1 cellular context compared by ENCODE assay signal in the genomic region with DNA sequence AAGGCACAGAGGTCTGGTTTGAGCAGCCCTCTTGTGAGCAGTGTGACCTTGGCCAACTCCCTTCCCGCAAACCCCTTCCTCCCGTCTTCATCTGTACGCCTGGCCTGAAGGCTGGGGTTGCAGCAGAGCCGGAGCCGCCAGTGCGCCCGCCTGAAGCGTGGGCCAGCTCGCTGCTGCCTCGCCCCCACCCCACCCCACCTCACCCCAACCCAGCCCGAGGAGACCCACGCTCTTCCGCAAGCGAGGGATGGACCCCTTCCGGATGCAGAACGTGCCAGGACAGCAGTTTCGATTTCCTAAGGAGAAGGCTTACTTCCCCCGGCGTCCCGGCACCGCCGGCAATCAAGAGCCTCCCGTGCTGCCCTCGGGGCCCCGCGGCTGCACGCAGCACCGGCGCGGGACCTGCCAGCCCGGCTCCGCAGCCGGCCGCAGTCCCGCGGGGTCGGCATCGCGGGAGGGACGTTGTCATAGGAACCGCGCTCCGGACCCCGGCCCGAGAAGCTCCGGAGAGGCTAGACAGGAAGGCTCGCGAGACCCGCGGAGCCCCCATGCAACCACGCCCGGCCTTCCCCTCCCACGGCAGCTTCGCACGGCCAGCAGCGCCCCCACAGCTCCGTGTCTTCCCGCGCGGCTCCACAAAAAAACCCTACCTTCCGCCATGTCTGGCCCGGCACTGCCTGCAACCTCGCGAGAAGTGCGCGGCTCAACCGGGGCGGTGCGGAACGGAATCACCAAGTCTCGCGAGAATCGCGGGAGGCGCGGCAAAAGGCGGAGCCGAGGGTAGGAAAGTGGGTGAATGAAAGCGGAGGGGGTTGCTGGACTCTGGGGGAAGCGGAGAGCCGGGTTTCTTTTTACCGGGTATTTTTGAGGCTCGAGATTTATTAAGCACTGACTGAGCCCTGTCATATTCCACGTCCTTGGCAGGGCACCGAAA.
A peak's percentile ranks its signal among the peaks of the same experiment; 100 is the strongest.
TF ChIP-seq lines count a peak whose summit lies in the region.

A gene with protein sequence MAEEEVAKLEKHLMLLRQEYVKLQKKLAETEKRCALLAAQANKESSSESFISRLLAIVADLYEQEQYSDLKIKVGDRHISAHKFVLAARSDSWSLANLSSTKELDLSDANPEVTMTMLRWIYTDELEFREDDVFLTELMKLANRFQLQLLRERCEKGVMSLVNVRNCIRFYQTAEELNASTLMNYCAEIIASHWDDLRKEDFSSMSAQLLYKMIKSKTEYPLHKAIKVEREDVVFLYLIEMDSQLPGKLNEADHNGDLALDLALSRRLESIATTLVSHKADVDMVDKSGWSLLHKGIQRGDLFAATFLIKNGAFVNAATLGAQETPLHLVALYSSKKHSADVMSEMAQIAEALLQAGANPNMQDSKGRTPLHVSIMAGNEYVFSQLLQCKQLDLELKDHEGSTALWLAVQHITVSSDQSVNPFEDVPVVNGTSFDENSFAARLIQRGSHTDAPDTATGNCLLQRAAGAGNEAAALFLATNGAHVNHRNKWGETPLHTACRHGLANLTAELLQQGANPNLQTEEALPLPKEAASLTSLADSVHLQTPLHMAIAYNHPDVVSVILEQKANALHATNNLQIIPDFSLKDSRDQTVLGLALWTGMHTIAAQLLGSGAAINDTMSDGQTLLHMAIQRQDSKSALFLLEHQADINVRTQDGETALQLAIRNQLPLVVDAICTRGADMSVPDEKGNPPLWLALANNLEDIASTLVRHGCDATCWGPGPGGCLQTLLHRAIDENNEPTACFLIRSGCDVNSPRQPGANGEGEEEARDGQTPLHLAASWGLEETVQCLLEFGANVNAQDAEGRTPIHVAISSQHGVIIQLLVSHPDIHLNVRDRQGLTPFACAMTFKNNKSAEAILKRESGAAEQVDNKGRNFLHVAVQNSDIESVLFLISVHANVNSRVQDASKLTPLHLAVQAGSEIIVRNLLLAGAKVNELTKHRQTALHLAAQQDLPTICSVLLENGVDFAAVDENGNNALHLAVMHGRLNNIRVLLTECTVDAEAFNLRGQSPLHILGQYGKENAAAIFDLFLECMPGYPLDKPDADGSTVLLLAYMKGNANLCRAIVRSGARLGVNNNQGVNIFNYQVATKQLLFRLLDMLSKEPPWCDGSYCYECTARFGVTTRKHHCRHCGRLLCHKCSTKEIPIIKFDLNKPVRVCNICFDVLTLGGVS (minus strand): TSS at position 698 of the 934 bp plus-strand sequence. CDS start 38 bp downstream, at position 660.

TF ChIP-seq in HepG2, 621 proteins besides CTCF, POLR2A, EP300 and RAD21 (continued from another document and continues in another):
- TF ChIP-seq, protein P1, sequence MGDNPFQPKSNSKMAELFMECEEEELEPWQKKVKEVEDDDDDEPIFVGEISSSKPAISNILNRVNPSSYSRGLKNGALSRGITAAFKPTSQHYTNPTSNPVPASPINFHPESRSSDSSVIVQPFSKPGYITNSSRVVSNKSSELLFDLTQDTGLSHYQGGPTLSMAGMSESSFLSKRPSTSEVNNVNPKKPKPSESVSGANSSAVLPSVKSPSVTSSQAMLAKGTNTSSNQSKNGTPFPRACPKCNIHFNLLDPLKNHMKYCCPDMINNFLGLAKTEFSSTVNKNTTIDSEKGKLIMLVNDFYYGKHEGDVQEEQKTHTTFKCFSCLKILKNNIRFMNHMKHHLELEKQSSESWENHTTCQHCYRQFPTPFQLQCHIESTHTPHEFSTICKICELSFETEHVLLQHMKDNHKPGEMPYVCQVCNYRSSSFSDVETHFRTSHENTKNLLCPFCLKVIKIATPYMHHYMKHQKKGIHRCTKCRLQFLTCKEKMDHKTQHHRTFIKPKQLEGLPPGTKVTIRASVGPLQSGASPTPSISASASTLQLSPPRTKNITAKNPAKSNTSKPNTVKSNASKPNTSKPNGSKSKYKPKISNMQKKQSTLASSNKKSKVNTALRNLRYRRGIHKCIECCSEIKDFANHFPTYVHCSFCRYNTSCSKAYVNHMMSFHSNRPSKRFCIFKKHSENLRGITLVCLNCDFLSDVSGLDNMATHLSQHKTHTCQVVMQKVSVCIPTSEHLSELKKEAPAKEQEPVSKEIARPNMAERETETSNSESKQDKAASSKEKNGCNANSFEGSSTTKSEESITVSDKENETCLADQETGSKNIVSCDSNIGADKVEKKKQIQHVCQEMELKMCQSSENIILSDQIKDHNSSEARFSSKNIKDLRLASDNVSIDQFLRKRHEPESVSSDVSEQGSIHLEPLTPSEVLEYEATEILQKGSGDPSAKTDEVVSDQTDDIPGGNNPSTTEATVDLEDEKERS (CRISPR knock-in tag; IDR thresholded peaks at IDR 0.05) = peak; percentile 35; the same call in 1 of the 2 replicates
- no peak for TF ChIP-seq MEIS2 (CRISPR knock-in tag; IDR thresholded peaks at IDR 0.05)
- peak; percentile 72; the same call in 1 of the 2 replicates for TF ChIP-seq BORCS8-MEF2B (CRISPR knock-in tag; IDR thresholded peaks at IDR 0.05)
- TF ChIP-seq, protein P2, sequence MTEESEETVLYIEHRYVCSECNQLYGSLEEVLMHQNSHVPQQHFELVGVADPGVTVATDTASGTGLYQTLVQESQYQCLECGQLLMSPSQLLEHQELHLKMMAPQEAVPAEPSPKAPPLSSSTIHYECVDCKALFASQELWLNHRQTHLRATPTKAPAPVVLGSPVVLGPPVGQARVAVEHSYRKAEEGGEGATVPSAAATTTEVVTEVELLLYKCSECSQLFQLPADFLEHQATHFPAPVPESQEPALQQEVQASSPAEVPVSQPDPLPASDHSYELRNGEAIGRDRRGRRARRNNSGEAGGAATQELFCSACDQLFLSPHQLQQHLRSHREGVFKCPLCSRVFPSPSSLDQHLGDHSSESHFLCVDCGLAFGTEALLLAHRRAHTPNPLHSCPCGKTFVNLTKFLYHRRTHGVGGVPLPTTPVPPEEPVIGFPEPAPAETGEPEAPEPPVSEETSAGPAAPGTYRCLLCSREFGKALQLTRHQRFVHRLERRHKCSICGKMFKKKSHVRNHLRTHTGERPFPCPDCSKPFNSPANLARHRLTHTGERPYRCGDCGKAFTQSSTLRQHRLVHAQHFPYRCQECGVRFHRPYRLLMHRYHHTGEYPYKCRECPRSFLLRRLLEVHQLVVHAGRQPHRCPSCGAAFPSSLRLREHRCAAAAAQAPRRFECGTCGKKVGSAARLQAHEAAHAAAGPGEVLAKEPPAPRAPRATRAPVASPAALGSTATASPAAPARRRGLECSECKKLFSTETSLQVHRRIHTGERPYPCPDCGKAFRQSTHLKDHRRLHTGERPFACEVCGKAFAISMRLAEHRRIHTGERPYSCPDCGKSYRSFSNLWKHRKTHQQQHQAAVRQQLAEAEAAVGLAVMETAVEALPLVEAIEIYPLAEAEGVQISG (CRISPR knock-in tag; IDR thresholded peaks at IDR 0.05) = peak; percentile 76; the same call in 1 of the 2 replicates
- TF ChIP-seq, protein P3, sequence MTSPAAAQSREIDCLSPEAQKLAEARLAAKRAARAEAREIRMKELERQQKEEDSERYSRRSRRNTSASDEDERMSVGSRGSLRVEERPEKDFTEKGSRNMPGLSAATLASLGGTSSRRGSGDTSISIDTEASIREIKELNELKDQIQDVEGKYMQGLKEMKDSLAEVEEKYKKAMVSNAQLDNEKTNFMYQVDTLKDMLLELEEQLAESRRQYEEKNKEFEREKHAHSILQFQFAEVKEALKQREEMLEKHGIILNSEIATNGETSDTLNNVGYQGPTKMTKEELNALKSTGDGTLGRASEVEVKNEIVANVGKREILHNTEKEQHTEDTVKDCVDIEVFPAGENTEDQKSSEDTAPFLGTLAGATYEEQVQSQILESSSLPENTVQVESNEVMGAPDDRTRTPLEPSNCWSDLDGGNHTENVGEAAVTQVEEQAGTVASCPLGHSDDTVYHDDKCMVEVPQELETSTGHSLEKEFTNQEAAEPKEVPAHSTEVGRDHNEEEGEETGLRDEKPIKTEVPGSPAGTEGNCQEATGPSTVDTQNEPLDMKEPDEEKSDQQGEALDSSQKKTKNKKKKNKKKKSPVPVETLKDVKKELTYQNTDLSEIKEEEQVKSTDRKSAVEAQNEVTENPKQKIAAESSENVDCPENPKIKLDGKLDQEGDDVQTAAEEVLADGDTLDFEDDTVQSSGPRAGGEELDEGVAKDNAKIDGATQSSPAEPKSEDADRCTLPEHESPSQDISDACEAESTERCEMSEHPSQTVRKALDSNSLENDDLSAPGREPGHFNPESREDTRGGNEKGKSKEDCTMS (CRISPR knock-in tag; conservative IDR thresholded peaks at IDR 0.05) = no peak
- no peak for TF ChIP-seq CHCHD3 (CRISPR knock-in tag; IDR thresholded peaks at IDR 0.05)
- 0 out of 2 replicates have a peak, but pooled peaks have one; percentile 20 for TF ChIP-seq ZNF83 (CRISPR knock-in tag; IDR thresholded peaks at IDR 0.05; ENCODE audit: borderline replicate concordance)
- TF ChIP-seq KDM3A (CRISPR knock-in tag; IDR thresholded peaks at IDR 0.05; ENCODE audit: low read depth) = no peak
- TF ChIP-seq TGIF2 (CRISPR knock-in tag; IDR thresholded peaks at IDR 0.05) = peak; percentile 67
- peak; percentile 95 for TF ChIP-seq GATAD1 (CRISPR knock-in tag; IDR thresholded peaks at IDR 0.05)
- TF ChIP-seq MED13 (CRISPR knock-in tag; IDR thresholded peaks at IDR 0.05) = 0 out of 2 replicates have a peak, but pooled peaks have one; percentile 11
- TF ChIP-seq, protein P4, sequence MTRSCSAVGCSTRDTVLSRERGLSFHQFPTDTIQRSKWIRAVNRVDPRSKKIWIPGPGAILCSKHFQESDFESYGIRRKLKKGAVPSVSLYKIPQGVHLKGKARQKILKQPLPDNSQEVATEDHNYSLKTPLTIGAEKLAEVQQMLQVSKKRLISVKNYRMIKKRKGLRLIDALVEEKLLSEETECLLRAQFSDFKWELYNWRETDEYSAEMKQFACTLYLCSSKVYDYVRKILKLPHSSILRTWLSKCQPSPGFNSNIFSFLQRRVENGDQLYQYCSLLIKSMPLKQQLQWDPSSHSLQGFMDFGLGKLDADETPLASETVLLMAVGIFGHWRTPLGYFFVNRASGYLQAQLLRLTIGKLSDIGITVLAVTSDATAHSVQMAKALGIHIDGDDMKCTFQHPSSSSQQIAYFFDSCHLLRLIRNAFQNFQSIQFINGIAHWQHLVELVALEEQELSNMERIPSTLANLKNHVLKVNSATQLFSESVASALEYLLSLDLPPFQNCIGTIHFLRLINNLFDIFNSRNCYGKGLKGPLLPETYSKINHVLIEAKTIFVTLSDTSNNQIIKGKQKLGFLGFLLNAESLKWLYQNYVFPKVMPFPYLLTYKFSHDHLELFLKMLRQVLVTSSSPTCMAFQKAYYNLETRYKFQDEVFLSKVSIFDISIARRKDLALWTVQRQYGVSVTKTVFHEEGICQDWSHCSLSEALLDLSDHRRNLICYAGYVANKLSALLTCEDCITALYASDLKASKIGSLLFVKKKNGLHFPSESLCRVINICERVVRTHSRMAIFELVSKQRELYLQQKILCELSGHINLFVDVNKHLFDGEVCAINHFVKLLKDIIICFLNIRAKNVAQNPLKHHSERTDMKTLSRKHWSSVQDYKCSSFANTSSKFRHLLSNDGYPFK (CRISPR knock-in tag; IDR thresholded peaks at IDR 0.05; ENCODE audit: borderline replicate concordance) = peak; percentile 87; the same call in 1 of the 2 replicates
- TF ChIP-seq, protein P5, sequence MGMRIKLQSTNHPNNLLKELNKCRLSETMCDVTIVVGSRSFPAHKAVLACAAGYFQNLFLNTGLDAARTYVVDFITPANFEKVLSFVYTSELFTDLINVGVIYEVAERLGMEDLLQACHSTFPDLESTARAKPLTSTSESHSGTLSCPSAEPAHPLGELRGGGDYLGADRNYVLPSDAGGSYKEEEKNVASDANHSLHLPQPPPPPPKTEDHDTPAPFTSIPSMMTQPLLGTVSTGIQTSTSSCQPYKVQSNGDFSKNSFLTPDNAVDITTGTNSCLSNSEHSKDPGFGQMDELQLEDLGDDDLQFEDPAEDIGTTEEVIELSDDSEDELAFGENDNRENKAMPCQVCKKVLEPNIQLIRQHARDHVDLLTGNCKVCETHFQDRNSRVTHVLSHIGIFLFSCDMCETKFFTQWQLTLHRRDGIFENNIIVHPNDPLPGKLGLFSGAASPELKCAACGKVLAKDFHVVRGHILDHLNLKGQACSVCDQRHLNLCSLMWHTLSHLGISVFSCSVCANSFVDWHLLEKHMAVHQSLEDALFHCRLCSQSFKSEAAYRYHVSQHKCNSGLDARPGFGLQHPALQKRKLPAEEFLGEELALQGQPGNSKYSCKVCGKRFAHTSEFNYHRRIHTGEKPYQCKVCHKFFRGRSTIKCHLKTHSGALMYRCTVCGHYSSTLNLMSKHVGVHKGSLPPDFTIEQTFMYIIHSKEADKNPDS (CRISPR knock-in tag; IDR thresholded peaks at IDR 0.05) = no peak
- TF ChIP-seq ZNF367 (CRISPR knock-in tag; IDR thresholded peaks at IDR 0.05; ENCODE audit: borderline replicate concordance) = no peak
- peak; percentile 34; the same call in 1 of the 2 replicates for TF ChIP-seq GATAD2A (CRISPR knock-in tag; IDR thresholded peaks at IDR 0.05)
- TF ChIP-seq, protein P6, sequence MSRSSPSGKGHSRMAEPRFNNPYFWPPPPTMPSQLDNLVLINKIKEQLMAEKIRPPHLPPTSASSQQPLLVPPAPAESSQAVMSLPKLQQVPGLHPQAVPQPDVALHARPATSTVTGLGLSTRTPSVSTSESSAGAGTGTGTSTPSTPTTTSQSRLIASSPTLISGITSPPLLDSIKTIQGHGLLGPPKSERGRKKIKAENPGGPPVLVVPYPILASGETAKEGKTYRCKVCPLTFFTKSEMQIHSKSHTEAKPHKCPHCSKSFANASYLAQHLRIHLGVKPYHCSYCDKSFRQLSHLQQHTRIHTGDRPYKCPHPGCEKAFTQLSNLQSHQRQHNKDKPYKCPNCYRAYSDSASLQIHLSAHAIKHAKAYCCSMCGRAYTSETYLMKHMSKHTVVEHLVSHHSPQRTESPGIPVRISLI (CRISPR knock-in tag; IDR thresholded peaks at IDR 0.05; ENCODE audit: borderline replicate concordance) = peak; percentile 91
- TF ChIP-seq, protein P7, sequence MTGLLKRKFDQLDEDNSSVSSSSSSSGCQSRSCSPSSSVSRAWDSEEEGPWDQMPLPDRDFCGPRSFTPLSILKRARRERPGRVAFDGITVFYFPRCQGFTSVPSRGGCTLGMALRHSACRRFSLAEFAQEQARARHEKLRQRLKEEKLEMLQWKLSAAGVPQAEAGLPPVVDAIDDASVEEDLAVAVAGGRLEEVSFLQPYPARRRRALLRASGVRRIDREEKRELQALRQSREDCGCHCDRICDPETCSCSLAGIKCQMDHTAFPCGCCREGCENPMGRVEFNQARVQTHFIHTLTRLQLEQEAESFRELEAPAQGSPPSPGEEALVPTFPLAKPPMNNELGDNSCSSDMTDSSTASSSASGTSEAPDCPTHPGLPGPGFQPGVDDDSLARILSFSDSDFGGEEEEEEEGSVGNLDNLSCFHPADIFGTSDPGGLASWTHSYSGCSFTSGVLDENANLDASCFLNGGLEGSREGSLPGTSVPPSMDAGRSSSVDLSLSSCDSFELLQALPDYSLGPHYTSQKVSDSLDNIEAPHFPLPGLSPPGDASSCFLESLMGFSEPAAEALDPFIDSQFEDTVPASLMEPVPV (CRISPR knock-in tag; IDR thresholded peaks at IDR 0.05) = peak; percentile 82
- no peak for TF ChIP-seq SYNCRIP (IDR thresholded peaks at IDR 0.05; ENCODE audit: insufficient read depth, low read depth, low read length)
- TF ChIP-seq ZNF251 (CRISPR knock-in tag; IDR thresholded peaks at IDR 0.05) = no peak
- TF ChIP-seq MEF2D (CRISPR knock-in tag; IDR thresholded peaks at IDR 0.05) = peak; percentile 82
- no peak for TF ChIP-seq MBNL3 (CRISPR knock-in tag; conservative IDR thresholded peaks at IDR 0.05)
- TF ChIP-seq, protein P8, sequence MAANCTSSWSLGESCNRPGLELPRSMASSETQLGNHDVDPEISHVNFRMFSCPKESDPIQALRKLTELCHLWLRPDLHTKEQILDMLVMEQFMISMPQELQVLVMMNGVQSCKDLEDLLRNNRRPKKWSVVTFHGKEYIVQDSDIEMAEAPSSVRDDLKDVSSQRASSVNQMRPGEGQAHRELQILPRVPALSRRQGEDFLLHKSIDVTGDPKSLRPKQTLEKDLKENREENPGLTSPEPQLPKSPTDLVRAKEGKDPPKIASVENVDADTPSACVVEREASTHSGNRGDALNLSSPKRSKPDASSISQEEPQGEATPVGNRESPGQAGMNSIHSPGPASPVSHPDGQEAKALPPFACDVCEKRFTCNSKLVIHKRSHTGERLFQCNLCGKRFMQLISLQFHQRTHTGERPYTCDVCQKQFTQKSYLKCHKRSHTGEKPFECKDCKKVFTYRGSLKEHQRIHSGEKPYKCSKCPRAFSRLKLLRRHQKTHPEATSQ (CRISPR knock-in tag; IDR thresholded peaks at IDR 0.05; ENCODE audit: borderline replicate concordance) = no peak; the same call in 1 of the 2 replicates
- 0 out of 2 replicates have a peak, but pooled peaks have one; percentile 30 for TF ChIP-seq SNAI1 (CRISPR knock-in tag; IDR thresholded peaks at IDR 0.05; ENCODE audit: borderline replicate concordance)
- TF ChIP-seq ZNF3 (CRISPR knock-in tag; IDR thresholded peaks at IDR 0.05) = no peak
